ENCODE assay signal across 1 cellular context in genomic region chr2:55109219-55109891, GRCh38.
A peak's percentile ranks its signal among the peaks of the same experiment; 100 is the strongest.
TF ChIP-seq lines count a peak whose summit lies in the region.

No MANE protein-coding gene starts in this region.

TF ChIP-seq in K562, 482 proteins besides CTCF, POLR2A, EP300 and RAD21 (continued from another document):
- peak; percentile 62; the same call in 1 of the 2 replicates for TF ChIP-seq ZNF589 (CRISPR knock-in tag; IDR thresholded peaks at IDR 0.05; ENCODE audit: low read depth)
- TF ChIP-seq FOSL1 (tag; conservative IDR thresholded peaks at IDR 0.05): peak; percentile 68
TF ChIP-seq in K562: peak in this region for 16.
